Comparison of ENCODE assay signal across 15 cellular contexts in genomic region chr19:35459414-35460082, GRCh38.
DNase-seq lines count a peak whose midpoint lies in the region; FAIRE-seq and TF ChIP-seq lines count a peak whose summit lies in the region.
"Had no signal": no experiment of that assay in that cellular context is flagged by ENCODE, and none has a peak within 500 bp of the region (broad histone marks: within the 10 kb centered on the region; RNA-seq: fewer than 3 reads in every experiment).

No MANE protein-coding gene starts in this region.

- DNase-seq in DMS53 (lab: John Stamatoyannopoulos, UW) (peak; percentile 82), retina (peak; percentile 9), D721Med (ENCODE audit: insufficient read length, low spot score) (no peak), D341Med (ENCODE audit: low spot score) (no peak), DMS114 treated with DMSO at 0.1 percent for 48 hours (lab: John Stamatoyannopoulos, UW; ENCODE audit: unreplicated experiment) (no peak), RPMI8226 (no peak)
- DNase-seq: activated CD4-positive, alpha-beta T cell treated with anti-CD3 and anti-CD28 coated beads for 36 hours; activated gamma-delta T cell; CD8-positive, alpha-beta T cell; dorsolateral prefrontal cortex; NCI-H226 had no signal

- FAIRE-seq in islet of Langerhans (lab: Jason Lieb, UNC), result peak; percentile 90
- FAIRE-seq in D721Med (lab: Jason Lieb, UNC), result no peak
- FAIRE-seq: HTR-8/SVneo had no signal

- H3K27ac ChIP-seq in VCaP, result peak overlapping the region; percentile 98
- H3K27ac ChIP-seq: dorsolateral prefrontal cortex, neural progenitor cell had no signal

- no peak for TF ChIP-seq CTCF in VCaP (conservative IDR thresholded peaks at IDR 0.05)
- no peak for TF ChIP-seq CTCF in D721Med (IDR thresholded peaks at IDR 0.05; ENCODE audit: insufficient read depth, missing control alignments)

Comparison
In these comparisons a context has a peak if more than half of its experiments do, and no peak if none do; other contexts are left out.
1. DNase-seq: peak in DMS53 (single experiment) and retina (single experiment); none in D721Med (single experiment), D341Med (single experiment), DMS114 treated with DMSO at 0.1 percent for 48 hours (single experiment) and RPMI8226 (single experiment).